In the genomic region with DNA sequence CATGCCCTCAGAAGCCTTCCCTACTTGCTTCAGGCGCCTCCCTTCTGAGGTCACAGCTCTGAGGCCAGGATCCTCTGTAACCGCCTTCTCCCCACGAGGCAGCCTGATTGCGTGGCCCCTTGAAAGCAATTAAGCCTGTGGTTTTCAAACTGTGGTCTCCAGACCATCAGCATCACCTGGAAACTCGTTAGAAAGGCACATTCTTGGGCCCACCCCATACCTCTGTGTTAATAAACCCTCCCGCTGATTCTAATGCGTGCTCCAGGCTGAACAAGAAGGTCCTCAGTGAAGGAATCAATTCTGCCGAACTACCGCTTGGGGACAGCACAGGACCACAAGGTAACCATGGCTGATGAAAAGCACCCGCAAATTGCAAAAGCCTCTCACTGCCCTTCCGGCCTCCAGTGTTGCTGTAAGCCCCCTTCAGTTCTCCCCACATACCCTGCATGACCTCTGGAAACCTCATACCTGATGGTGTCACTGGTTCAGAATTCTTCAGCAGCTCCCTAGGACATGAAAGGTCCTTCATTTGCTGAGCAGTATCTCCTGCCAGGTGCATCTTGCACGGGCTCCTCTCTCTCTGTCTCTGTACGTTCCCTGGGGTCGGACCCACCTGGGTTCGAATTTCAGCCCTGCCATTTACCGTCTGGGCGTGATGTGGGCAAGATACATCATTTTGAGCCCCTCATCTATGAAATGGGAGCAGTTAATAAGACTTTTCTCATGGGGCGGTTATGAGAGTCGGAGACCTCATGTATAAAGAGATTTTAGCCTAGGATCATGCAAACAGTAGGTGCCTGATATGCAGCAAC, we compare ENCODE assay signal across 7 cellular contexts. TPM values are rescaled to one million over a fixed set of nuclear protein-coding genes. Genes with fewer than 3 reads are reported as not detected.
DNase-seq lines count a peak whose midpoint lies in the region; ATAC-seq and TF ChIP-seq lines count a peak whose summit lies in the region.

No MANE protein-coding gene starts in this region.

- CTCF ChIA-PET in activated CD8-positive, alpha-beta T cell treated with anti-CD3 and anti-CD28 coated beads, Interleukin-2, amount 10 ng/mL, durations not matched to agents 7 days and 5 days (lab: Charles Lee), result interaction anchor here (0.6 to 2.6 kb wide), 16 partner anchors 14 to 486 kb away, joined by 3 to 10 read pairs (median 4); no protein-coding TSS in a partner anchor

- POLR2A ChIA-PET in activated CD8-positive, alpha-beta T cell treated with anti-CD3 and anti-CD28 coated beads, Interleukin-2, amount 10 ng/mL, durations not matched to agents 7 days and 5 days (lab: Charles Lee), result no interaction called here

- TF ChIP-seq CTCF in GM12875 (IDR thresholded peaks at IDR 0.05; ENCODE audit: borderline replicate concordance, insufficient read depth, low read depth, low read length) (peak; percentile 99), endothelial cell (IDR thresholded peaks at IDR 0.05; ENCODE audit: unreplicated experiment) (no peak)

- peak; percentile 74 for DNase-seq in HT1080 (ENCODE audit: low read depth)
- peak; percentile 69 for DNase-seq in NOMO-1 treated with dmso at 0.1 percent for 144 hours (lab: John Stamatoyannopoulos, UW; ENCODE audit: unreplicated experiment)
- DNase-seq in activated CD8-positive, alpha-beta T cell treated with anti-CD3 and anti-CD28 coated beads, Interleukin-2, amount 10 ng/mL, durations not matched to agents 7 days and 5 days, result peak; percentile 83
- DNase-seq in endothelial cell (ENCODE audit: low spot score), result peak; percentile 62
- peak; percentile 85 for DNase-seq in midbrain (lab: John Stamatoyannopoulos, UW)
- peak; percentile 14 for DNase-seq in stimulated activated CD8-positive, alpha-beta memory T cell treated with anti-CD3 and anti-CD28 coated beads, Interleukin-7, amount 100 ng/mL, for 24 hours (ENCODE audit: low read depth)

- ATAC-seq in activated CD8-positive, alpha-beta T cell treated with anti-CD3 and anti-CD28 coated beads, Interleukin-2, amount 10 ng/mL, durations not matched to agents 7 days and 5 days, result peak; percentile 86

- H3K4me1 Mint-ChIP-seq in activated CD8-positive, alpha-beta T cell treated with anti-CD3 and anti-CD28 coated beads, Interleukin-2, amount 10 ng/mL, durations not matched to agents 7 days and 5 days (ENCODE audit: low read depth), result peaks cover 21% of the 10 kb centered on the region
- H3K4me1 Mint-ChIP-seq in endothelial cell (ENCODE audit: unreplicated experiment), result peaks cover 4% of the 10 kb centered on the region

- H3K27ac Mint-ChIP-seq in activated CD8-positive, alpha-beta T cell treated with anti-CD3 and anti-CD28 coated beads, Interleukin-2, amount 10 ng/mL, durations not matched to agents 7 days and 5 days, result peak overlapping the region; percentile 61
- no peak overlapping the region for H3K27ac Mint-ChIP-seq in endothelial cell (ENCODE audit: unreplicated experiment)

- H3K27me3 Mint-ChIP-seq in activated CD8-positive, alpha-beta T cell treated with anti-CD3 and anti-CD28 coated beads, Interleukin-2, amount 10 ng/mL, durations not matched to agents 7 days and 5 days (ENCODE audit: low read depth), result no peaks in the 10 kb centered on the region
- no peaks in the 10 kb centered on the region for H3K27me3 Mint-ChIP-seq in endothelial cell (ENCODE audit: unreplicated experiment)

- H3K9me3 Mint-ChIP-seq in activated CD8-positive, alpha-beta T cell treated with anti-CD3 and anti-CD28 coated beads, Interleukin-2, amount 10 ng/mL, durations not matched to agents 7 days and 5 days (ENCODE audit: insufficient read depth), result no peaks in the 10 kb centered on the region
- H3K9me3 Mint-ChIP-seq in endothelial cell (ENCODE audit: unreplicated experiment), result no peaks in the 10 kb centered on the region

- H3K4me3 ChIP-seq in GM12875 (ENCODE audit: low read depth, low read length), result no peak overlapping the region

- H3K4me3 Mint-ChIP-seq in activated CD8-positive, alpha-beta T cell treated with anti-CD3 and anti-CD28 coated beads, Interleukin-2, amount 10 ng/mL, durations not matched to agents 7 days and 5 days, result no peak overlapping the region
- no peak overlapping the region for H3K4me3 Mint-ChIP-seq in endothelial cell (ENCODE audit: unreplicated experiment)

- no peaks in the 10 kb centered on the region for H3K36me3 Mint-ChIP-seq in activated CD8-positive, alpha-beta T cell treated with anti-CD3 and anti-CD28 coated beads, Interleukin-2, amount 10 ng/mL, durations not matched to agents 7 days and 5 days (ENCODE audit: low read depth)
- no peaks in the 10 kb centered on the region for H3K36me3 Mint-ChIP-seq in endothelial cell (ENCODE audit: low read depth, unreplicated experiment)

RNA-seq across cellular contexts. Expression of gene SMOX, which starts 39.9 kb away (rescaled TPM):
- total RNA-seq in HT1080 (2014; rRNA removed; shearing (Covaris generic)), result 61.2 TPM in 2 replicates
- 62.5 and 68.9 TPM in 2 replicates for polyA plus RNA-seq in HT1080 (2015; cell fraction: cytosol; rRNA removed)
- 56.2 and 64.8 TPM in 2 replicates for polyA plus RNA-seq in HT1080 (2015; cell fraction: nucleus; rRNA removed)
- 1 to 10 TPM; 1.3 to 1.7 TPM for total RNA-seq in activated CD8-positive, alpha-beta T cell treated with anti-CD3 and anti-CD28 coated beads, Interleukin-2, amount 10 ng/mL, durations not matched to agents 7 days and 5 days
- total RNA-seq in endothelial cell (ENCODE audit: unreplicated experiment), result 5.7 TPM

Comparison
In these comparisons a context has a peak if more than half of its experiments do, and no peak if none do; other contexts are left out.
1. DNase-seq: peak in every context shown above with its lines; median percentile 85 in midbrain; 83 in activated CD8-positive, alpha-beta T cell treated with anti-CD3 and anti-CD28 coated beads, Interleukin-2, amount 10 ng/mL, durations not matched to agents 7 days and 5 days; 74 in HT1080; 69 in NOMO-1 treated with dmso at 0.1 percent for 144 hours; 62 in endothelial cell; 14 in stimulated activated CD8-positive, alpha-beta memory T cell treated with anti-CD3 and anti-CD28 coated beads, Interleukin-7, amount 100 ng/mL, for 24 hours.